In the genomic region with DNA sequence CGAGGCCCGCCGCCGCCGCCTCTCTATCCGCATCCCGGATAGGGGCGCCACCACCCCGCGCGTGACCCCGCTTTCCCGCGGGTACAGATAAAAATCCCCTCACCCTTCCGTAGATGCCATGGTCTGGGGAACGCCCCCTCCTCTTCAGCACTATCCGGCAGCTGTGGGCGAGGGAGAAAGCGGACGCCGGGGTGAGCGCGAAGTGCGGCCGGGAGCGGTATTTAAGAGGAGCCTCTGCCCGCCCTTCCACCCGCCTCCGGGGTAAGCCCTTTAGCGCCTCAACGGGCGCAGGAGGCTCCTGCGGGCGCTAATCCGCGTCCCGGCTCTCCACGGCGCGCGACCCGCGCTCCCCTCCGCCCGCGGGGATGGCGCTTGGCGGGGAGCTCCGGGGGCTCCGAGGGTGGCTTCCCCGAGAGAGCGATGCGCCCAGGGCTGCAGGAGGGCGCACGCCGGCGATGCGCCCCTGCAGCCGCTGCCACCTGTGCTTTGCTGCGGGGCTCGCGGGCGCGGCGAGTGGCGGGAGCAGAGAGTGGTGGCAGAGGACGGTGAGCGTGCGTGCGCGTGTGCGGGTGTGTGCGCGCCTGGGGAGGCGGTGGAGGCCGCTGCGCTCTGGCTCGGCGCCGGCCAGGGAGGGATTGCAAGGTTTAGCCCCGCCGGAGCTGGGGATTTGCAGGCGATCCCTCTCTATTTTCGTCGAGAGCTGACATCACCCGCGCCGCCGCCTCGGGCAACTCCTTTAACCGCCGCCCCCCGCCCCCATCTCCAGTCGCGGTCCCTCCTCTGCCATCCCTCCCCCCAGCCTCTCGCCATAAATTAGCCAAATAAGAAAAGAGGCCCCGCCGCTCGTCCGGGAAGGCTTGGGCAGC, we compare ENCODE assay signal across 7 cellular contexts. TPM values are rescaled to one million over a fixed set of nuclear protein-coding genes. Genes with fewer than 3 reads are reported as not detected.
DNase-seq lines count a peak whose midpoint lies in the region; ATAC-seq and TF ChIP-seq lines count a peak whose summit lies in the region.

A gene (minus strand): TSS at position 712 of the 866 bp plus-strand sequence. CDS start 592 bp downstream, at position 120.

- H3K27ac ChIP-seq in iPS-18a (ENCODE audit: low read length) (no peak within 1 kb of the TSS), skeletal muscle tissue (ENCODE audit: low read depth, low read length) (no peak within 1 kb of the TSS)

- H3K27me3 ChIP-seq in iPS-18a (ENCODE audit: control insufficient read depth, insufficient read depth, low read length): peaks cover 99% of the 10 kb centered on the region
- H3K27me3 ChIP-seq in skeletal muscle tissue (ENCODE audit: control insufficient read depth in 3 of 3, insufficient read depth in 3 of 3, low read length in 3 of 3): peaks cover 29 to 47% (median 34%) of the 10 kb centered on the region in 3 donors

- H3K4me1 ChIP-seq in iPS-18a (ENCODE audit: control insufficient read depth, low read depth, low read length) (peaks cover 9% of the 10 kb centered on the region), skeletal muscle tissue (ENCODE audit: control insufficient read depth in 3 of 3, insufficient read depth in 3 of 3, low read length in 3 of 3) (peaks cover 10 to 16% (median 11%) of the 10 kb centered on the region in 3 donors)

- H3K9ac ChIP-seq in iPS-18a (ENCODE audit: low read length) (peak within 1 kb of the TSS; percentile 59), skeletal muscle tissue (ENCODE audit: low read depth in 1 of 3, low read length in 3 of 3) (peak within 1 kb of the TSS in 1 of 3 donors; percentile 34)

- H3K9me3 ChIP-seq in iPS-18a (ENCODE audit: control insufficient read depth, low read depth, low read length) (no peaks in the 10 kb centered on the region), skeletal muscle tissue (ENCODE audit: control insufficient read depth in 3 of 3, low read length in 3 of 3) (no peaks in the 10 kb centered on the region)

- in situ Hi-C loops in astrocyte of the spinal cord (cut with HindIII; ENCODE audit: low sequenced_read_pairs): no loop called here

- peak; percentile 47 for DNase-seq in EL
- DNase-seq in NCI-H1105 treated with DMSO at 0.1 percent for 48 hours (lab: John Stamatoyannopoulos, UW): peak; percentile 54
- DNase-seq in astrocyte of the spinal cord (ENCODE audit: low read depth, low spot score): peak; percentile 12
- no peak for DNase-seq in cortex of kidney (lab: John Stamatoyannopoulos, UW)

- H3K36me3 ChIP-seq in iPS-18a (ENCODE audit: control insufficient read depth, low read depth, low read length): no peaks in the 10 kb centered on the region
- no peaks in the 10 kb centered on the region for H3K36me3 ChIP-seq in skeletal muscle tissue (ENCODE audit: control insufficient read depth in 3 of 3, insufficient read depth in 3 of 3, low read length in 3 of 3)

- no peak for ATAC-seq in HG03108 (IDR thresholded peaks at IDR 0.05; ENCODE audit: unreplicated experiment)

- no peak for TF ChIP-seq CTCF in astrocyte of the spinal cord (IDR thresholded peaks at IDR 0.05; ENCODE audit: low read depth, low read length)

- H3K4me3 ChIP-seq in astrocyte of the spinal cord (ENCODE audit: low read depth, low read length) (peak within 1 kb of the TSS; percentile 27), iPS-18a (ENCODE audit: low read length) (peak within 1 kb of the TSS; percentile 70), skeletal muscle tissue (ENCODE audit: low read length in 3 of 3) (peak within 1 kb of the TSS; percentile 54 to 65 (median 56))

RNA-seq across cellular contexts. Expression of the gene that starts here (rescaled TPM):
- 1.6 TPM for total RNA-seq in skeletal muscle tissue
